10 cellular contexts compared by ENCODE assay signal in the genomic region with DNA sequence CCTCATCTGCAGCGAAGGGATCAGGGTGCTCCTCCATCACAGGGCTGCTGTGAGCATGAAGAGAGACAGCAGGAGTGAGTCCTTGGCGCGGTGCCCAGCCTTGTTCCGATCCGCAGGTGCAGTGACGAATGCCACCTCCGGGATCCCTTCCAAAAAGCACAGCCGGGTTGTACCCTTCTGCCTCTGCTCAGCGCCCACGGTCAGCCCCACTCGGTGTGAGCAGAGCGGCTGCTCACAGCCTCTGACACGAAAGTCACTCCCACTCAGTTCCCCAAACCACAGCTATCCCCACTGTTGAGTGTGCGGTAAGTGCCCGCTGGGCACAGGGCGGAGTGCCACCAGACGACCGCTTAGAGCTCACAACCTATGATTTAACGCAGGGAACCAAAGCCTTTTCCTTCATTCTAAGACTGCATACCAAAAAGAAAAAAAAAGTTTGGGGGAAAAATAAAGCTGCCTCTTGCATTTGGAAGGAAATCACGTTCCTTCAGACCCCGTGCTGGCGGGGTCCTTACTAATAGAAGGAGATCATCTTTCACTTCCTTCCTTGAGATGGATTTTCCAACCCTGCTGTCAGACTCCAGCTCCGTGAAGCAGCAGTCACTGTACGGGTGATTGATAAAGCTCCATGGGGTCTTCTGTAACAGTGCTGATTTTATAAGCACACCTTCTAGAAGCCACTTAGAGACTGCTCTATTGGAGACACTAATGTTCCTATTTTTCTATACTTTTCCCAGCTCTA. TPM values are rescaled to one million over a fixed set of nuclear protein-coding genes. Genes with fewer than 3 reads are reported as not detected.
DNase-seq lines count a peak whose midpoint lies in the region; ATAC-seq and TF ChIP-seq lines count a peak whose summit lies in the region.
"Had no signal": no experiment of that assay in that cellular context is flagged by ENCODE, and none has a peak within 500 bp of the region (broad histone marks: within the 10 kb centered on the region; RNA-seq: fewer than 3 reads in every experiment).

No MANE protein-coding gene starts in this region.

- peak overlapping the region; percentile 34 for H3K4me3 ChIP-seq in A673 (ENCODE audit: low read depth, low read length, poor library complexity, severe bottlenecking)
- H3K4me3 ChIP-seq: heart left ventricle had no signal

- DNase-seq in A673 (ENCODE audit: low spot score) (peak; percentile 53), HT-29 (ENCODE audit: low spot score) (peak; percentile 30), NCI-H748 (lab: John Stamatoyannopoulos, UW; ENCODE audit: unreplicated experiment) (peak; percentile 69), islet precursor cell (peak; percentile 49), activated gamma-delta T cell treated with Interleukin-2 at 50 U/mL for 16 hours (no peak), GM03348 (ENCODE audit: low spot score) (no peak)
- DNase-seq in activated CD8-positive, alpha-beta T cell treated with anti-CD3 and anti-CD28 coated beads, Interleukin-2, amount 10 ng/mL, durations not matched to agents 7 days and 5 days: no peak
- DNase-seq: activated CD4-positive, alpha-beta memory T cell treated with anti-CD3 and anti-CD28 coated beads for 36 hours; heart left ventricle had no signal

- H3K4me1 ChIP-seq in A673 (ENCODE audit: insufficient read depth, low read length, poor library complexity, severe bottlenecking): peaks cover 8% of the 10 kb centered on the region
- H3K4me1 ChIP-seq: heart left ventricle had no signal

- H3K27ac ChIP-seq in A673 (ENCODE audit: low read depth, low read length, poor library complexity, severe bottlenecking): no peak overlapping the region
- H3K27ac ChIP-seq: heart left ventricle had no signal

- no peaks in the 10 kb centered on the region for H3K4me1 Mint-ChIP-seq in activated CD8-positive, alpha-beta T cell treated with anti-CD3 and anti-CD28 coated beads, Interleukin-2, amount 10 ng/mL, durations not matched to agents 7 days and 5 days (ENCODE audit: low read depth)

- H3K9me3 ChIP-seq in A673 (ENCODE audit: low read depth, low read length, poor library complexity, severe bottlenecking): no peaks in the 10 kb centered on the region
- H3K9me3 ChIP-seq: heart left ventricle had no signal

- no peaks in the 10 kb centered on the region for H3K27me3 Mint-ChIP-seq in activated CD8-positive, alpha-beta T cell treated with anti-CD3 and anti-CD28 coated beads, Interleukin-2, amount 10 ng/mL, durations not matched to agents 7 days and 5 days (ENCODE audit: low read depth)

- peaks cover 6% of the 10 kb centered on the region for H3K27me3 ChIP-seq in A673 (replicated peaks; ENCODE audit: insufficient read depth, low read depth, low read length, poor library complexity)

- no TSS peak for BruUV-seq in A673 (replicated peaks; lab: Mats Ljungman, UMichigan)

- H3K9me3 Mint-ChIP-seq in activated CD8-positive, alpha-beta T cell treated with anti-CD3 and anti-CD28 coated beads, Interleukin-2, amount 10 ng/mL, durations not matched to agents 7 days and 5 days (ENCODE audit: insufficient read depth): no peaks in the 10 kb centered on the region
- H3K9me3 Mint-ChIP-seq: activated CD4-positive, alpha-beta memory T cell treated with anti-CD3 and anti-CD28 coated beads for 36 hours had no signal

- H3K27ac Mint-ChIP-seq in activated CD8-positive, alpha-beta T cell treated with anti-CD3 and anti-CD28 coated beads, Interleukin-2, amount 10 ng/mL, durations not matched to agents 7 days and 5 days: no peak overlapping the region
- H3K27ac Mint-ChIP-seq: activated CD4-positive, alpha-beta memory T cell treated with anti-CD3 and anti-CD28 coated beads for 36 hours had no signal

- POLR2A ChIA-PET in A673 (lab: Charles Lee; ENCODE audit: low non-redundant PET): no interaction called here
- POLR2A ChIA-PET in activated CD8-positive, alpha-beta T cell treated with anti-CD3 and anti-CD28 coated beads, Interleukin-2, amount 10 ng/mL, durations not matched to agents 7 days and 5 days (lab: Charles Lee): no interaction called here

- H3K36me3 ChIP-seq in A673 (ENCODE audit: insufficient read depth, low read length, poor library complexity, severe bottlenecking): no peaks in the 10 kb centered on the region
- H3K36me3 ChIP-seq: heart left ventricle had no signal

- no peak overlapping the region for H3K4me3 Mint-ChIP-seq in activated CD8-positive, alpha-beta T cell treated with anti-CD3 and anti-CD28 coated beads, Interleukin-2, amount 10 ng/mL, durations not matched to agents 7 days and 5 days
- H3K4me3 Mint-ChIP-seq: activated CD4-positive, alpha-beta memory T cell treated with anti-CD3 and anti-CD28 coated beads for 36 hours had no signal

- intact Hi-C loops in A673 (cut with micrococcal nuclease; ENCODE audit: unreplicated experiment): no loop called here

- CTCF ChIA-PET in A673 (lab: Charles Lee): interaction anchor here (0.6 kb wide), 1 partner anchor 179 kb away, joined by 7 read pairs; no protein-coding TSS in a partner anchor
- CTCF ChIA-PET in activated CD8-positive, alpha-beta T cell treated with anti-CD3 and anti-CD28 coated beads, Interleukin-2, amount 10 ng/mL, durations not matched to agents 7 days and 5 days (lab: Charles Lee): no interaction called here

- no peak for ATAC-seq in activated CD8-positive, alpha-beta T cell treated with anti-CD3 and anti-CD28 coated beads, Interleukin-2, amount 10 ng/mL, durations not matched to agents 7 days and 5 days
- no peak for ATAC-seq in GM19351 (IDR thresholded peaks at IDR 0.05; ENCODE audit: unreplicated experiment)
- ATAC-seq: heart left ventricle had no signal

- H3K36me3 Mint-ChIP-seq in activated CD8-positive, alpha-beta T cell treated with anti-CD3 and anti-CD28 coated beads, Interleukin-2, amount 10 ng/mL, durations not matched to agents 7 days and 5 days (ENCODE audit: low read depth): no peaks in the 10 kb centered on the region
- H3K36me3 Mint-ChIP-seq: activated CD4-positive, alpha-beta memory T cell treated with anti-CD3 and anti-CD28 coated beads for 36 hours had no signal

- no peak for TF ChIP-seq CTCF in A673 (conservative IDR thresholded peaks at IDR 0.05; ENCODE audit: low read depth, low read length)

RNA-seq across cellular contexts. Expression of a gene that starts 34.7 kb away (rescaled TPM):
- 31.8 and 31.9 TPM in 2 replicates for total RNA-seq in A673 (2021)
- 10.5 and 15.6 TPM in 2 replicates for total RNA-seq in HT-29 (2014; rRNA removed; shearing (Covaris generic))
- 10 to 100 TPM; 25.3 to 27.3 TPM for total RNA-seq in activated CD8-positive, alpha-beta T cell treated with anti-CD3 and anti-CD28 coated beads, Interleukin-2, amount 10 ng/mL, durations not matched to agents 7 days and 5 days

Comparison
In these comparisons a context has a peak if more than half of its experiments do, and no peak if none do; other contexts are left out.
1. DNase-seq: peak in A673 (single experiment), HT-29 (single experiment), NCI-H748 (single experiment) and islet precursor cell (single experiment); none in activated CD8-positive, alpha-beta T cell treated with anti-CD3 and anti-CD28 coated beads, Interleukin-2, amount 10 ng/mL, durations not matched to agents 7 days and 5 days (single experiment), activated gamma-delta T cell treated with Interleukin-2 at 50 U/mL for 16 hours (single experiment) and GM03348 (single experiment).